Comparison of ENCODE assay signal across 9 cellular contexts in genomic region chr10:127971973-127972615, GRCh38.
"Had no signal": no experiment of that assay in that cellular context is flagged by ENCODE, and none has a peak within 500 bp of the region (broad histone marks: within the 10 kb centered on the region; RNA-seq: fewer than 3 reads in every experiment).

No MANE protein-coding gene starts in this region.

- FAIRE-seq: islet of Langerhans had no signal

- DNase-seq: activated CD4-positive, alpha-beta T cell treated with anti-CD3 and anti-CD28 coated beads, Interleukin-2, amount 10 ng/mL, durations not matched to agents 24 days and 14 days; activated gamma-delta T cell; activated T-cell treated with anti-CD3 and anti-CD28 coated beads, Interleukin-2, amount 50 U/mL, for 72 hours; nucleus accumbens; stimulated activated naive B cell treated with anti-CD40 and anti-IgM and Interleukin-4, amounts not matched to agents 10 μg/mL and 1 μg/mL and 100 μg/mL, for 72 hours; trophoblast cell had no signal

- ATAC-seq: activated T-cell treated with anti-CD3 and anti-CD28 coated beads, Interleukin-2, amount 50 U/mL, for 72 hours; natural killer cell treated with Interleukin-12 subunit alpha and Interleukin-12 subunit beta and Interleukin-15 and Interleukin-18, amount 100 ng/mL, for 72 hours; stimulated activated naive B cell treated with anti-CD40 and anti-IgM and Interleukin-4, amounts not matched to agents 10 μg/mL and 1 μg/mL and 100 μg/mL, for 72 hours had no signal

- H3K4me3 ChIP-seq: lung had no signal
